6 cellular contexts compared by ENCODE assay signal in genomic region chr2:39836638-39837037, GRCh38.
"Had no signal": no experiment of that assay in that cellular context is flagged by ENCODE, and none has a peak within 500 bp of the region (broad histone marks: within the 10 kb centered on the region; RNA-seq: fewer than 3 reads in every experiment).

No MANE protein-coding gene starts in this region.

- H3K27ac ChIP-seq: GM23248 had no signal

- H3K9ac ChIP-seq: GM23248 had no signal

- FAIRE-seq: HTR-8/SVneo had no signal

- DNase-seq: GM23248, GOT3, H9, HCEC 1CT, KG1 had no signal

- H3K4me3 ChIP-seq: GM23248 had no signal
